ENCODE assay signal across 19 cellular contexts in genomic region chr12:118290130-118290529, GRCh38.
DNase-seq lines count a peak whose midpoint lies in the region; ATAC-seq and TF ChIP-seq lines count a peak whose summit lies in the region.
"Had no signal": no experiment of that assay in that cellular context is flagged by ENCODE, and none has a peak within 500 bp of the region (broad histone marks: within the 10 kb centered on the region; RNA-seq: fewer than 3 reads in every experiment).

No MANE protein-coding gene starts in this region.

- ATAC-seq in IMR-90 (ENCODE audit: low read depth): peak; percentile 77
- no peak for ATAC-seq in HG02798 (IDR thresholded peaks at IDR 0.05; ENCODE audit: poor library complexity, unreplicated experiment)
- no peak for ATAC-seq in right lobe of liver
- ATAC-seq: A549, heart right ventricle had no signal

- TF ChIP-seq CTCF in AG04450 (IDR thresholded peaks at IDR 0.05; ENCODE audit: low read depth, low read length) (no peak), IMR-90 (conservative IDR thresholded peaks at IDR 0.05; ENCODE audit: low read depth, low read length) (no peak), astrocyte of the spinal cord (IDR thresholded peaks at IDR 0.05; ENCODE audit: low read depth, low read length) (no peak), lower leg skin (IDR thresholded peaks at IDR 0.05) (no peak), right lobe of liver (IDR thresholded peaks at IDR 0.05) (no peak)

- peak overlapping the region; percentile 56 for H3K18ac ChIP-seq in IMR-90 (ENCODE audit: low read depth, low read length)

- peak overlapping the region; percentile 45 for H2BK120ac ChIP-seq in IMR-90 (ENCODE audit: low read depth, low read length)

- 0 out of 3 replicates have a peak overlapping the region, but pooled peaks have one; percentile 9 for H2BK15ac ChIP-seq in IMR-90 (ENCODE audit: low read depth, low read length)

- H3K36me3 ChIP-seq in IMR-90 (ENCODE audit: control insufficient read depth, insufficient read depth, low read length): peaks cover 3% of the 10 kb centered on the region; the same call in 1 of the 2 replicates
- no peaks in the 10 kb centered on the region for H3K36me3 ChIP-seq in right lobe of liver
- H3K36me3 ChIP-seq: MG63 had no signal

- no CpG with 5 or more reads among the region's 3 CpGs for WGBS in IMR-90 (ENCODE audit: extremely low coverage in 2 of 2, insufficient read length in 1 of 2), 2 experiments
- 84 to 89% methylated on average over 3 of the region's 3 CpGs for WGBS in lower leg skin, 2 donors
- 83% methylated on average over 3 of the region's 3 CpGs for WGBS in right lobe of liver (ENCODE audit: insufficient coverage, low coverage, low lambda C conversion rate, missing lambda C conversion rate)

- peak overlapping the region; percentile 10; the same call in 1 of the 2 replicates for H3K4me2 ChIP-seq in IMR-90 (ENCODE audit: low read depth, low read length)
- H3K4me2 ChIP-seq: A549 had no signal

- no peak overlapping the region for H2AFZ ChIP-seq in IMR-90 (replicated peaks; ENCODE audit: low read length, poor library complexity)

- H3K9me1 ChIP-seq in IMR-90 (ENCODE audit: insufficient read depth, low read length): no peaks in the 10 kb centered on the region

- 0 out of 2 replicates have a peak overlapping the region, but pooled peaks have one; percentile 9 for H3K23ac ChIP-seq in IMR-90 (ENCODE audit: low read depth, low read length)

- no peaks in the 10 kb centered on the region for H3K27me3 ChIP-seq in AG04450 (ENCODE audit: control insufficient read depth, insufficient read depth, low read length)
- no peaks in the 10 kb centered on the region for H3K27me3 ChIP-seq in IMR-90 (ENCODE audit: control insufficient read depth, insufficient read depth, low read length)
- no peaks in the 10 kb centered on the region for H3K27me3 ChIP-seq in right lobe of liver
- H3K27me3 ChIP-seq: heart right ventricle, MG63, testis had no signal

- in situ Hi-C loops in IMR-90 (cut with MboI; ENCODE audit: low sequenced_read_pairs): no loop called here
- in situ Hi-C loops in astrocyte of the spinal cord (cut with HindIII; ENCODE audit: low sequenced_read_pairs): no loop called here

- 0 out of 2 replicates have a peak overlapping the region, but pooled peaks have one; percentile 14 for H3K56ac ChIP-seq in IMR-90 (ENCODE audit: extremely low read depth, insufficient read depth, low read length)

- H3K79me1 ChIP-seq in IMR-90 (ENCODE audit: low read depth in 1 of 2, low read length in 2 of 2): peaks cover 23 to 44% of the 10 kb centered on the region in 2 experiments

- no TSS peak for BruUV-seq in IMR-90 (replicated peaks; lab: Mats Ljungman, UMichigan)

- peak overlapping the region; percentile 52; the same call in 1 of the 2 replicates for H2AK5ac ChIP-seq in IMR-90 (ENCODE audit: low read depth, low read length)

- H3K4me1 ChIP-seq in IMR-90 (ENCODE audit: control insufficient read depth, insufficient read depth, low read length) (peaks cover 9% of the 10 kb centered on the region), right lobe of liver (no peaks in the 10 kb centered on the region)
- H3K4me1 ChIP-seq: A549 had no signal

- peak; percentile 36 for DNase-seq in AG04450 (ENCODE audit: low read depth, low spot score)
- DNase-seq in IMR-90: peak; percentile 87
- peak; percentile 15 for DNase-seq in astrocyte of the spinal cord (ENCODE audit: low read depth, low spot score)
- DNase-seq in iris pigment epithelial cell (ENCODE audit: low read depth): peak; percentile 71
- no peak for DNase-seq in DMS79 treated with DMSO at 0.1 percent for 48 hours (lab: John Stamatoyannopoulos, UW)
- DNase-seq in lower leg skin (ENCODE audit: low spot score in 2 of 2): no peak
- DNase-seq in right lobe of liver: no peak
- DNase-seq: activated CD4-positive, alpha-beta T cell treated with anti-CD3 and anti-CD28 coated beads, Interleukin-2, amount 10 ng/mL, durations not matched to agents 24 days and 14 days; activated naive CD4-positive, alpha-beta T cell treated with Interleukin-2 at 50 U/mL for 16 hours; C1 segment of cervical spinal cord; H7; heart right ventricle; MG63; NCI-H1694; NCI-H226; RPMI8226; testis had no signal

- peak overlapping the region; percentile 6 for H3K9ac ChIP-seq in IMR-90 (ENCODE audit: low read depth, low read length)

- H3K9me3 ChIP-seq in AG04450 (ENCODE audit: control insufficient read depth, insufficient read depth, low read length) (no peaks in the 10 kb centered on the region), IMR-90 (ENCODE audit: control insufficient read depth, insufficient read depth, low read length) (no peaks in the 10 kb centered on the region), right lobe of liver (no peaks in the 10 kb centered on the region)
- H3K9me3 ChIP-seq: A549, heart right ventricle, MG63, testis had no signal

- H3K4ac ChIP-seq in IMR-90 (ENCODE audit: low read depth, low read length): peak overlapping the region; percentile 77

- H4K5ac ChIP-seq in IMR-90 (ENCODE audit: low read depth, low read length): peak overlapping the region; percentile 52; the same call in 1 of the 2 replicates

- TF ChIP-seq RAD21 in IMR-90 (IDR thresholded peaks at IDR 0.05; ENCODE audit: low read length): no peak

- H3K14ac ChIP-seq in IMR-90 (replicated peaks; ENCODE audit: low read depth, low read length): peak overlapping the region; percentile 72

- H4K91ac ChIP-seq in IMR-90 (ENCODE audit: insufficient read depth, low read depth, low read length): peak overlapping the region; percentile 61

- H3K4me3 ChIP-seq in AG04450 (ENCODE audit: low read depth, low read length) (no peak overlapping the region), IMR-90 (ENCODE audit: insufficient read depth, low read depth, low read length) (no peak overlapping the region), astrocyte of the spinal cord (ENCODE audit: low read depth, low read length) (no peak overlapping the region), lower leg skin (ENCODE audit: low read depth, poor library complexity, severe bottlenecking) (no peak overlapping the region), right lobe of liver (no peak overlapping the region)
- H3K4me3 ChIP-seq: A549, heart right ventricle, MG63, testis had no signal

- CTCF ChIA-PET in AG04450 (lab: Charles Lee): interaction anchor here (0.6 to 2.0 kb wide), 4 partner anchors 86 to 109 kb away, joined by 3 to 9 read pairs (median 6); partner anchors contain the start of gene SUDS3
- CTCF ChIA-PET in IMR-90 (lab: Yijun Ruan, JAX): interaction anchor here (1.1 to 1.6 kb wide), 2 partner anchors 20 to 86 kb away, joined by 5 to 6 read pairs; partner anchors contain the start of gene SUDS3

- H3K27ac ChIP-seq in AG04450 (ENCODE audit: low read depth, low read length) (peak overlapping the region; percentile 25), IMR-90 (ENCODE audit: insufficient read depth, low read length) (peak overlapping the region; percentile 77; the same call in 1 of the 2 replicates), right lobe of liver (no peak overlapping the region)
- H3K27ac ChIP-seq: A549, heart right ventricle, testis had no signal

- POLR2A ChIA-PET in AG04450 (lab: Yijun Ruan, JAX): interaction anchor here (0.6 to 1.1 kb wide), 4 partner anchors 15 to 1317 kb away, joined by 4 to 7 read pairs (median 6); no protein-coding TSS in a partner anchor
- POLR2A ChIA-PET in IMR-90 (lab: Charles Lee; ENCODE audit: unreplicated experiment): no interaction called here

- intact Hi-C loops in IMR-90 (cut with micrococcal nuclease): no loop called here
- intact Hi-C loops in lower leg skin (cut with DNase I; ENCODE audit: low total_unique reads): no loop called here
- intact Hi-C loops in right lobe of liver (cut with DNase I): no loop called here

- TF ChIP-seq POLR2A in IMR-90 (IDR thresholded peaks at IDR 0.05; ENCODE audit: low read depth, low read length): no peak
- TF ChIP-seq POLR2A in lower leg skin (IDR thresholded peaks at IDR 0.05): no peak
- no peak for TF ChIP-seq POLR2A in right lobe of liver (IDR thresholded peaks at IDR 0.05)

- H4K20me1 ChIP-seq in IMR-90 (ENCODE audit: insufficient read depth, low read length): peaks cover 3% of the 10 kb centered on the region; the same call in 1 of the 2 replicates

- dilution Hi-C loops in IMR-90 (cut with HindIII; ENCODE audit: low sequenced_read_pairs, unreplicated experiment): no loop called here

- no peak overlapping the region for H2AK9ac ChIP-seq in IMR-90 (replicated peaks; ENCODE audit: low read depth, low read length, poor library complexity)

- H2BK5ac ChIP-seq in IMR-90 (ENCODE audit: low read depth, low read length, poor library complexity, severe bottlenecking): peak overlapping the region; percentile 62

- peak overlapping the region; percentile 2 to 27; a peak in 1 of 4 replicates for H4K8ac ChIP-seq in IMR-90 (ENCODE audit: low read depth in 2 of 2, low read length in 2 of 2)

- peak overlapping the region; percentile 77 for H2BK20ac ChIP-seq in IMR-90 (ENCODE audit: low read depth, low read length)

TF ChIP-seq in IMR-90, 13 proteins besides CTCF, POLR2A, EP300 and RAD21 (continues in another document):
- TF ChIP-seq MAZ (IDR thresholded peaks at IDR 0.05; ENCODE audit: borderline replicate concordance, low read depth, low read length): no peak
- TF ChIP-seq RCOR1 (IDR thresholded peaks at IDR 0.05; ENCODE audit: insufficient replicate concordance, low read length): no peak
- no peak for TF ChIP-seq ELK1 (IDR thresholded peaks at IDR 0.05; ENCODE audit: borderline replicate concordance, low read depth, low read length)
- TF ChIP-seq USF2 (IDR thresholded peaks at IDR 0.05; ENCODE audit: low read depth, low read length): no peak
- no peak for TF ChIP-seq MAFK (IDR thresholded peaks at IDR 0.05; ENCODE audit: low read depth, low read length)
- no peak for TF ChIP-seq FOS (IDR thresholded peaks at IDR 0.05; ENCODE audit: low read depth, low read length)
- no peak for TF ChIP-seq RFX5 (IDR thresholded peaks at IDR 0.05; ENCODE audit: low read depth, low read length)
- no peak for TF ChIP-seq NFE2L2 (IDR thresholded peaks at IDR 0.05; ENCODE audit: low read depth, low read length)

Comparison
In these comparisons a context has a peak if more than half of its experiments do, and no peak if none do; other contexts are left out.
1. DNase-seq: peak in AG04450 (single experiment), IMR-90 (single experiment), astrocyte of the spinal cord (single experiment) and iris pigment epithelial cell (single experiment); none in DMS79 treated with DMSO at 0.1 percent for 48 hours (single experiment), lower leg skin (0 of 2) and right lobe of liver (0 of 3).
2. H3K27ac ChIP-seq: peak in AG04450 (single experiment) and IMR-90 (single experiment); none in right lobe of liver (0 of 3).